In the genomic region with DNA sequence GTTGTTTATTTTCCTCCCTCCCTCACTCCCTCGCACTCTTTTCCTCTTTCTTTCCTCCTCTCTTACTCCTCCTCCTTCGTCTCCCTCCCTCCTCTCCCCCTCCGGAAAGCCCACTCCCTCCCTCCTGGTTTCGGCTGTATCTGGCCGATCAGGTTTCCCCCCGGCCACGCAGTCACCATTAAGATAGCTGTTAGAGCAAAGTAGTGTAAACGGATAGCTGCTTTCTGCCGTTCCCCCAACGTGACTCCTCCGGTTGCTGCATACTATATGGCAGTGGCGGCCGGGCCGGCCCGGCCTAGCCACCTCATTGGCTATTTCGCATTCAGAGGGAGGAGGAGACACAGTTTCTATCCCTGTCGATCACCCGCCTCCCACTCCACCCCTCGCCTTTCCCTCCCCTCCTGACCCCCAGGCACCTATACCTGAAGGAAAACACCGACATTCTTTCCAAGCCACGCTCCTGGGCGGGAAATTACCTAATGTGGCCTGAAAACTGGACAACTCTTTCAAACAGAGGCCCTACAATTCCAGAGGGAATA, we compare ENCODE assay signal across 1 cellular context.
A peak's percentile ranks its signal among the peaks of the same experiment; 100 is the strongest.
TF ChIP-seq lines count a peak whose summit lies in the region.

A gene (minus strand): TSS at position 272 of the 539 bp plus-strand sequence. CDS start 277 bp downstream, outside the sequence.

TF ChIP-seq in HepG2, 621 proteins besides CTCF, POLR2A, EP300 and RAD21 (continued from another document and continues in another):
- TF ChIP-seq, protein P1, sequence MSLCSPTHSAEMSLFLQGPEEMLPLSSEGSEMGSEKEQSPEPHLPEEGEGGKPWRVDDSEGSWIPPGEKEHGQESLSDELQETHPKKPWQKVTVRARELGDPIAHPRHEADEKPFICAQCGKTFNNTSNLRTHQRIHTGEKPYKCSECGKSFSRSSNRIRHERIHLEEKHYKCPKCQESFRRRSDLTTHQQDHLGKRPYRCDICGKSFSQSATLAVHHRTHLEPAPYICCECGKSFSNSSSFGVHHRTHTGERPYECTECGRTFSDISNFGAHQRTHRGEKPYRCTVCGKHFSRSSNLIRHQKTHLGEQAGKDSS (CRISPR knock-in tag; IDR thresholded peaks at IDR 0.05; ENCODE audit: borderline replicate concordance, low read depth): no peak; the same call in 1 of the 2 replicates
- TF ChIP-seq FOXJ3 (CRISPR knock-in tag; IDR thresholded peaks at IDR 0.05; ENCODE audit: borderline replicate concordance) (no peak), CENPX (CRISPR knock-in tag; IDR thresholded peaks at IDR 0.05) (no peak), AKAP8 (CRISPR knock-in tag; IDR thresholded peaks at IDR 0.05) (peak; percentile 42; the same call in 1 of the 2 replicates), ZNF781 (CRISPR knock-in tag; IDR thresholded peaks at IDR 0.05; ENCODE audit: borderline replicate concordance, not compliant biosample characterization) (peak; percentile 25), ELF1 (CRISPR knock-in tag; IDR thresholded peaks at IDR 0.05) (no peak), NR2F1 (CRISPR knock-in tag; IDR thresholded peaks at IDR 0.05) (peak in 1 of 2 experiments; percentile 41; a peak in 1 of 4 replicates), SPEN (CRISPR knock-in tag; IDR thresholded peaks at IDR 0.05; ENCODE audit: low read depth) (no peak), ZNF768 (CRISPR knock-in tag; IDR thresholded peaks at IDR 0.05) (no peak), REPIN1 (CRISPR knock-in tag; IDR thresholded peaks at IDR 0.05; ENCODE audit: borderline replicate concordance, low read depth) (peak; percentile 37; the same call in 1 of the 2 replicates), SOX5 (CRISPR knock-in tag; IDR thresholded peaks at IDR 0.05; ENCODE audit: borderline replicate concordance) (peak; percentile 41; the same call in 1 of the 2 replicates), JARID2 (CRISPR knock-in tag; IDR thresholded peaks at IDR 0.05; ENCODE audit: insufficient replicate concordance) (no peak), MYC (CRISPR knock-in tag; IDR thresholded peaks at IDR 0.05; ENCODE audit: borderline replicate concordance) (0 out of 2 replicates have a peak, but pooled peaks have one; percentile 8), HDAC1 (CRISPR knock-in tag; IDR thresholded peaks at IDR 0.05) (no peak), ATF7 (IDR thresholded peaks at IDR 0.05) (no peak), ATF7 (CRISPR knock-in tag; IDR thresholded peaks at IDR 0.05) (no peak), ZMYM4 (CRISPR knock-in tag; IDR thresholded peaks at IDR 0.05) (peak; percentile 56), CAMTA2 (CRISPR knock-in tag; IDR thresholded peaks at IDR 0.05; ENCODE audit: borderline replicate concordance) (no peak), FOSL2 (CRISPR knock-in tag; IDR thresholded peaks at IDR 0.05) (peak; percentile 30; the same call in 1 of the 2 replicates), ZNF777 (CRISPR knock-in tag; IDR thresholded peaks at IDR 0.05) (no peak), ZNF562 (CRISPR knock-in tag; IDR thresholded peaks at IDR 0.05; ENCODE audit: borderline replicate concordance) (no peak), MAZ (IDR thresholded peaks at IDR 0.05; ENCODE audit: borderline replicate concordance, low read depth, low read length) (peak; percentile 65; the same call in 1 of the 2 replicates), MAZ (CRISPR knock-in tag; IDR thresholded peaks at IDR 0.05; ENCODE audit: low read depth) (peak; percentile 49; the same call in 1 of the 2 replicates), ZNF205 (CRISPR knock-in tag; IDR thresholded peaks at IDR 0.05) (0 out of 2 replicates have a peak, but pooled peaks have one; percentile 61), SIX4 (CRISPR knock-in tag; IDR thresholded peaks at IDR 0.05) (0 out of 2 replicates have a peak, but pooled peaks have one; percentile 16), ZBTB7B (CRISPR knock-in tag; IDR thresholded peaks at IDR 0.05) (0 out of 2 replicates have a peak, but pooled peaks have one; percentile 6), ZSCAN25 (CRISPR knock-in tag; IDR thresholded peaks at IDR 0.05) (0 out of 2 replicates have a peak, but pooled peaks have one; percentile 45), RFX5 (IDR thresholded peaks at IDR 0.05; ENCODE audit: low read depth, low read length) (no peak), NFKBIZ (CRISPR knock-in tag; IDR thresholded peaks at IDR 0.05) (no peak), CBX5 (CRISPR knock-in tag; IDR thresholded peaks at IDR 0.05; ENCODE audit: borderline replicate concordance) (peak; percentile 33; the same call in 1 of the 2 replicates), FOXO1 (CRISPR knock-in tag; IDR thresholded peaks at IDR 0.05) (no peak), MED13 (CRISPR knock-in tag; IDR thresholded peaks at IDR 0.05) (no peak), SP5 (CRISPR knock-in tag; IDR thresholded peaks at IDR 0.05; ENCODE audit: borderline replicate concordance, low read depth) (peak; percentile 78), GATA4 (IDR thresholded peaks at IDR 0.05; ENCODE audit: borderline replicate concordance, low read depth) (0 out of 2 replicates have a peak, but pooled peaks have one; percentile 31), ZNF317 (CRISPR knock-in tag; IDR thresholded peaks at IDR 0.05) (peak; percentile 89), HMGA1 (CRISPR knock-in tag; conservative IDR thresholded peaks at IDR 0.05) (no peak), NFE2L1 (CRISPR knock-in tag; IDR thresholded peaks at IDR 0.05; ENCODE audit: borderline replicate concordance) (no peak), ZNF20 (CRISPR knock-in tag; IDR thresholded peaks at IDR 0.05) (no peak), GZF1 (CRISPR knock-in tag; IDR thresholded peaks at IDR 0.05) (no peak)
- TF ChIP-seq, protein P2, sequence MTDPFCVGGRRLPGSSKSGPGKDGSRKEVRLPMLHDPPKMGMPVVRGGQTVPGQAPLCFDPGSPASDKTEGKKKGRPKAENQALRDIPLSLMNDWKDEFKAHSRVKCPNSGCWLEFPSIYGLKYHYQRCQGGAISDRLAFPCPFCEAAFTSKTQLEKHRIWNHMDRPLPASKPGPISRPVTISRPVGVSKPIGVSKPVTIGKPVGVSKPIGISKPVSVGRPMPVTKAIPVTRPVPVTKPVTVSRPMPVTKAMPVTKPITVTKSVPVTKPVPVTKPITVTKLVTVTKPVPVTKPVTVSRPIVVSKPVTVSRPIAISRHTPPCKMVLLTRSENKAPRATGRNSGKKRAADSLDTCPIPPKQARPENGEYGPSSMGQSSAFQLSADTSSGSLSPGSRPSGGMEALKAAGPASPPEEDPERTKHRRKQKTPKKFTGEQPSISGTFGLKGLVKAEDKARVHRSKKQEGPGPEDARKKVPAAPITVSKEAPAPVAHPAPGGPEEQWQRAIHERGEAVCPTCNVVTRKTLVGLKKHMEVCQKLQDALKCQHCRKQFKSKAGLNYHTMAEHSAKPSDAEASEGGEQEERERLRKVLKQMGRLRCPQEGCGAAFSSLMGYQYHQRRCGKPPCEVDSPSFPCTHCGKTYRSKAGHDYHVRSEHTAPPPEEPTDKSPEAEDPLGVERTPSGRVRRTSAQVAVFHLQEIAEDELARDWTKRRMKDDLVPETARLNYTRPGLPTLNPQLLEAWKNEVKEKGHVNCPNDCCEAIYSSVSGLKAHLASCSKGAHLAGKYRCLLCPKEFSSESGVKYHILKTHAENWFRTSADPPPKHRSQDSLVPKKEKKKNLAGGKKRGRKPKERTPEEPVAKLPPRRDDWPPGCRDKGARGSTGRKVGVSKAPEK (CRISPR knock-in tag; IDR thresholded peaks at IDR 0.05; ENCODE audit: borderline replicate concordance): no peak
- TF ChIP-seq, protein P3, sequence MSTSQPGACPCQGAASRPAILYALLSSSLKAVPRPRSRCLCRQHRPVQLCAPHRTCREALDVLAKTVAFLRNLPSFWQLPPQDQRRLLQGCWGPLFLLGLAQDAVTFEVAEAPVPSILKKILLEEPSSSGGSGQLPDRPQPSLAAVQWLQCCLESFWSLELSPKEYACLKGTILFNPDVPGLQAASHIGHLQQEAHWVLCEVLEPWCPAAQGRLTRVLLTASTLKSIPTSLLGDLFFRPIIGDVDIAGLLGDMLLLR (CRISPR knock-in tag; IDR thresholded peaks at IDR 0.05): no peak
- TF ChIP-seq, protein P4, sequence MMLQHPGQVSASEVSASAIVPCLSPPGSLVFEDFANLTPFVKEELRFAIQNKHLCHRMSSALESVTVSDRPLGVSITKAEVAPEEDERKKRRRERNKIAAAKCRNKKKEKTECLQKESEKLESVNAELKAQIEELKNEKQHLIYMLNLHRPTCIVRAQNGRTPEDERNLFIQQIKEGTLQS (CRISPR knock-in tag; IDR thresholded peaks at IDR 0.05): no peak
- TF ChIP-seq, protein P5, sequence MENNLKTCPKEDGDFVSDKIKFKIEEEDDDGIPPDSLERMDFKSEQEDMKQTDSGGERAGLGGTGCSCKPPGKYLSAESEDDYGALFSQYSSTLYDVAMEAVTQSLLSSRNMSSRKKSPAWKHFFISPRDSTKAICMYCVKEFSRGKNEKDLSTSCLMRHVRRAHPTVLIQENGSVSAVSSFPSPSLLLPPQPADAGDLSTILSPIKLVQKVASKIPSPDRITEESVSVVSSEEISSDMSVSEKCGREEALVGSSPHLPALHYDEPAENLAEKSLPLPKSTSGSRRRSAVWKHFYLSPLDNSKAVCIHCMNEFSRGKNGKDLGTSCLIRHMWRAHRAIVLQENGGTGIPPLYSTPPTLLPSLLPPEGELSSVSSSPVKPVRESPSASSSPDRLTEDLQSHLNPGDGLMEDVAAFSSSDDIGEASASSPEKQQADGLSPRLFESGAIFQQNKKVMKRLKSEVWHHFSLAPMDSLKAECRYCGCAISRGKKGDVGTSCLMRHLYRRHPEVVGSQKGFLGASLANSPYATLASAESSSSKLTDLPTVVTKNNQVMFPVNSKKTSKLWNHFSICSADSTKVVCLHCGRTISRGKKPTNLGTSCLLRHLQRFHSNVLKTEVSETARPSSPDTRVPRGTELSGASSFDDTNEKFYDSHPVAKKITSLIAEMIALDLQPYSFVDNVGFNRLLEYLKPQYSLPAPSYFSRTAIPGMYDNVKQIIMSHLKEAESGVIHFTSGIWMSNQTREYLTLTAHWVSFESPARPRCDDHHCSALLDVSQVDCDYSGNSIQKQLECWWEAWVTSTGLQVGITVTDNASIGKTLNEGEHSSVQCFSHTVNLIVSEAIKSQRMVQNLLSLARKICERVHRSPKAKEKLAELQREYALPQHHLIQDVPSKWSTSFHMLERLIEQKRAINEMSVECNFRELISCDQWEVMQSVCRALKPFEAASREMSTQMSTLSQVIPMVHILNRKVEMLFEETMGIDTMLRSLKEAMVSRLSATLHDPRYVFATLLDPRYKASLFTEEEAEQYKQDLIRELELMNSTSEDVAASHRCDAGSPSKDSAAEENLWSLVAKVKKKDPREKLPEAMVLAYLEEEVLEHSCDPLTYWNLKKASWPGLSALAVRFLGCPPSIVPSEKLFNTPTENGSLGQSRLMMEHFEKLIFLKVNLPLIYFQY (CRISPR knock-in tag; IDR thresholded peaks at IDR 0.05; ENCODE audit: borderline replicate concordance): 0 out of 2 replicates have a peak, but pooled peaks have one; percentile 26
- TF ChIP-seq, protein P6, sequence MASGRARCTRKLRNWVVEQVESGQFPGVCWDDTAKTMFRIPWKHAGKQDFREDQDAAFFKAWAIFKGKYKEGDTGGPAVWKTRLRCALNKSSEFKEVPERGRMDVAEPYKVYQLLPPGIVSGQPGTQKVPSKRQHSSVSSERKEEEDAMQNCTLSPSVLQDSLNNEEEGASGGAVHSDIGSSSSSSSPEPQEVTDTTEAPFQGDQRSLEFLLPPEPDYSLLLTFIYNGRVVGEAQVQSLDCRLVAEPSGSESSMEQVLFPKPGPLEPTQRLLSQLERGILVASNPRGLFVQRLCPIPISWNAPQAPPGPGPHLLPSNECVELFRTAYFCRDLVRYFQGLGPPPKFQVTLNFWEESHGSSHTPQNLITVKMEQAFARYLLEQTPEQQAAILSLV (CRISPR knock-in tag; IDR thresholded peaks at IDR 0.05; ENCODE audit: borderline replicate concordance): 0 out of 2 replicates have a peak, but pooled peaks have one; percentile 38
- TF ChIP-seq, protein P7, sequence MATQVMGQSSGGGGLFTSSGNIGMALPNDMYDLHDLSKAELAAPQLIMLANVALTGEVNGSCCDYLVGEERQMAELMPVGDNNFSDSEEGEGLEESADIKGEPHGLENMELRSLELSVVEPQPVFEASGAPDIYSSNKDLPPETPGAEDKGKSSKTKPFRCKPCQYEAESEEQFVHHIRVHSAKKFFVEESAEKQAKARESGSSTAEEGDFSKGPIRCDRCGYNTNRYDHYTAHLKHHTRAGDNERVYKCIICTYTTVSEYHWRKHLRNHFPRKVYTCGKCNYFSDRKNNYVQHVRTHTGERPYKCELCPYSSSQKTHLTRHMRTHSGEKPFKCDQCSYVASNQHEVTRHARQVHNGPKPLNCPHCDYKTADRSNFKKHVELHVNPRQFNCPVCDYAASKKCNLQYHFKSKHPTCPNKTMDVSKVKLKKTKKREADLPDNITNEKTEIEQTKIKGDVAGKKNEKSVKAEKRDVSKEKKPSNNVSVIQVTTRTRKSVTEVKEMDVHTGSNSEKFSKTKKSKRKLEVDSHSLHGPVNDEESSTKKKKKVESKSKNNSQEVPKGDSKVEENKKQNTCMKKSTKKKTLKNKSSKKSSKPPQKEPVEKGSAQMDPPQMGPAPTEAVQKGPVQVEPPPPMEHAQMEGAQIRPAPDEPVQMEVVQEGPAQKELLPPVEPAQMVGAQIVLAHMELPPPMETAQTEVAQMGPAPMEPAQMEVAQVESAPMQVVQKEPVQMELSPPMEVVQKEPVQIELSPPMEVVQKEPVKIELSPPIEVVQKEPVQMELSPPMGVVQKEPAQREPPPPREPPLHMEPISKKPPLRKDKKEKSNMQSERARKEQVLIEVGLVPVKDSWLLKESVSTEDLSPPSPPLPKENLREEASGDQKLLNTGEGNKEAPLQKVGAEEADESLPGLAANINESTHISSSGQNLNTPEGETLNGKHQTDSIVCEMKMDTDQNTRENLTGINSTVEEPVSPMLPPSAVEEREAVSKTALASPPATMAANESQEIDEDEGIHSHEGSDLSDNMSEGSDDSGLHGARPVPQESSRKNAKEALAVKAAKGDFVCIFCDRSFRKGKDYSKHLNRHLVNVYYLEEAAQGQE (IDR thresholded peaks at IDR 0.05; ENCODE audit: borderline replicate concordance in 1 of 2, low read depth in 1 of 2, low read length in 2 of 2): peak in 1 of 2 experiments; percentile 29; a peak in 1 of 4 replicates
- TF ChIP-seq, protein P8, sequence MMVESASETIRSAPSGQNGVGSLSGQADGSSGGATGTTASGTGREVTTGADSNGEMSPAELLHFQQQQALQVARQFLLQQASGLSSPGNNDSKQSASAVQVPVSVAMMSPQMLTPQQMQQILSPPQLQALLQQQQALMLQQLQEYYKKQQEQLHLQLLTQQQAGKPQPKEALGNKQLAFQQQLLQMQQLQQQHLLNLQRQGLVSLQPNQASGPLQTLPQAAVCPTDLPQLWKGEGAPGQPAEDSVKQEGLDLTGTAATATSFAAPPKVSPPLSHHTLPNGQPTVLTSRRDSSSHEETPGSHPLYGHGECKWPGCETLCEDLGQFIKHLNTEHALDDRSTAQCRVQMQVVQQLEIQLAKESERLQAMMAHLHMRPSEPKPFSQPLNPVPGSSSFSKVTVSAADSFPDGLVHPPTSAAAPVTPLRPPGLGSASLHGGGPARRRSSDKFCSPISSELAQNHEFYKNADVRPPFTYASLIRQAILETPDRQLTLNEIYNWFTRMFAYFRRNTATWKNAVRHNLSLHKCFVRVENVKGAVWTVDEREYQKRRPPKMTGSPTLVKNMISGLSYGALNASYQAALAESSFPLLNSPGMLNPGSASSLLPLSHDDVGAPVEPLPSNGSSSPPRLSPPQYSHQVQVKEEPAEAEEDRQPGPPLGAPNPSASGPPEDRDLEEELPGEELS (CRISPR knock-in tag; IDR thresholded peaks at IDR 0.05): 0 out of 2 replicates have a peak, but pooled peaks have one; percentile 21
